Comparison of ENCODE assay signal across 20 cellular contexts in genomic region chr7:35828817-35829216, GRCh38. TPM values are rescaled to one million over a fixed set of nuclear protein-coding genes. Genes with fewer than 3 reads are reported as not detected.
DNase-seq lines count a peak whose midpoint lies in the region; ATAC-seq and TF ChIP-seq lines count a peak whose summit lies in the region.
"Had no signal": no experiment of that assay in that cellular context is flagged by ENCODE, and none has a peak within 500 bp of the region (broad histone marks: within the 10 kb centered on the region; RNA-seq: fewer than 3 reads in every experiment).

No MANE protein-coding gene starts in this region.

- peak overlapping the region; percentile 91 for H3K4ac ChIP-seq in trophoblast cell (ENCODE audit: low read depth, low read length)

- no peak for DNase-seq in activated naive CD4-positive, alpha-beta T cell treated with anti-CD3 and anti-CD28 coated beads, Interleukin-2, amount 50 U/mL, for 16 hours
- no peak for DNase-seq in RWPE2 (ENCODE audit: low spot score)
- peak in 1 of 2 donors; percentile 5 for DNase-seq in cardiac muscle cell (ENCODE audit: low read depth in 1 of 2, low spot score in 1 of 2)
- no peak for DNase-seq in trophoblast cell
- no peak for DNase-seq in activated CD4-positive, alpha-beta memory T cell treated with anti-CD3 and anti-CD28 coated beads, Interleukin-2, amount 10 ng/mL, durations not matched to agents 7 days and 5 days
- DNase-seq: activated naive CD4-positive, alpha-beta T cell; CD4-positive, alpha-beta T cell; kidney glomerular epithelial cell; NCI-H146; NCI-H345; SHP77; upper lobe of right lung had no signal

- H3K4me3 Mint-ChIP-seq in activated naive CD4-positive, alpha-beta T cell treated with anti-CD3 and anti-CD28 coated beads, Interleukin-2, amount 50 U/mL, for 24 hours, result no peak overlapping the region
- H3K4me3 Mint-ChIP-seq in activated CD4-positive, alpha-beta memory T cell treated with anti-CD3 and anti-CD28 coated beads, Interleukin-2, amount 10 ng/mL, durations not matched to agents 7 days and 5 days, result no peak overlapping the region
- H3K4me3 Mint-ChIP-seq: stimulated activated memory B cell treated with anti-CD40 and anti-IgM and Interleukin-4, amounts not matched to agents 10 μg/mL and 1 μg/mL and 100 μg/mL, for 72 hours had no signal

- no peak overlapping the region for H4K12ac ChIP-seq in trophoblast cell (ENCODE audit: low read depth, low read length)

- peaks cover 18% of the 10 kb centered on the region for H3K36me3 Mint-ChIP-seq in activated naive CD4-positive, alpha-beta T cell treated with anti-CD3 and anti-CD28 coated beads, Interleukin-2, amount 50 U/mL, for 24 hours
- H3K36me3 Mint-ChIP-seq in activated CD4-positive, alpha-beta memory T cell treated with anti-CD3 and anti-CD28 coated beads, Interleukin-2, amount 10 ng/mL, durations not matched to agents 7 days and 5 days (ENCODE audit: low read depth), result peaks cover 35% of the 10 kb centered on the region

- H3K4me1 ChIP-seq in RWPE2 (ENCODE audit: insufficient read depth, poor library complexity, severe bottlenecking), result peaks cover 57% of the 10 kb centered on the region
- peaks cover 57% of the 10 kb centered on the region for H3K4me1 ChIP-seq in cardiac muscle cell (ENCODE audit: low read depth)
- H3K4me1 ChIP-seq in trophoblast cell (ENCODE audit: control insufficient read depth in 1 of 2, insufficient read depth in 2 of 2, low read length in 2 of 2), result peaks cover 6 to 8% of the 10 kb centered on the region in 2 experiments

- H3K9ac ChIP-seq in trophoblast cell (ENCODE audit: low read length), result no peak overlapping the region
- H3K9ac ChIP-seq: parathyroid adenoma had no signal

- H3K18ac ChIP-seq in trophoblast cell (ENCODE audit: low read length), result peak overlapping the region; percentile 66

- H3K4me2 ChIP-seq in trophoblast cell (ENCODE audit: low read length), result no peak overlapping the region

- no CpG with 5 or more reads among the region's 6 CpGs for WGBS in trophoblast cell (ENCODE audit: extremely low coverage, insufficient coverage, insufficient read length)

- peaks cover 64% of the 10 kb centered on the region for H3K4me1 Mint-ChIP-seq in activated naive CD4-positive, alpha-beta T cell treated with anti-CD3 and anti-CD28 coated beads, Interleukin-2, amount 50 U/mL, for 24 hours
- H3K4me1 Mint-ChIP-seq in activated CD4-positive, alpha-beta memory T cell treated with anti-CD3 and anti-CD28 coated beads, Interleukin-2, amount 10 ng/mL, durations not matched to agents 7 days and 5 days, result peaks cover 15% of the 10 kb centered on the region

- H2BK120ac ChIP-seq in trophoblast cell (ENCODE audit: insufficient read depth, low read length, poor library complexity), result no peak overlapping the region

- TF ChIP-seq CTCF in RWPE2 (IDR thresholded peaks at IDR 0.05; ENCODE audit: poor library complexity, severe bottlenecking) (no peak), cardiac muscle cell (IDR thresholded peaks at IDR 0.05; ENCODE audit: low read depth, low read length) (no peak)

- H3K79me2 ChIP-seq in trophoblast cell (ENCODE audit: control insufficient read depth, insufficient read depth, low read length, poor library complexity), result peaks cover 9% of the 10 kb centered on the region

- no peak overlapping the region for H3K14ac ChIP-seq in trophoblast cell (ENCODE audit: low read length)

- H3K9me3 ChIP-seq in RWPE2 (ENCODE audit: severe bottlenecking), result no peaks in the 10 kb centered on the region
- H3K9me3 ChIP-seq in cardiac muscle cell (ENCODE audit: low read depth), result no peaks in the 10 kb centered on the region
- no peaks in the 10 kb centered on the region for H3K9me3 ChIP-seq in trophoblast cell (ENCODE audit: insufficient read depth, low read depth, low read length)
- H3K9me3 ChIP-seq: ascending aorta, upper lobe of right lung had no signal

- POLR2A ChIA-PET in activated CD4-positive, alpha-beta memory T cell treated with anti-CD3 and anti-CD28 coated beads, Interleukin-2, amount 10 ng/mL, durations not matched to agents 7 days and 5 days (lab: Charles Lee), result no interaction called here

- H3K27me3 ChIP-seq in RWPE2 (ENCODE audit: insufficient read depth, poor library complexity, severe bottlenecking), result no peaks in the 10 kb centered on the region
- no peaks in the 10 kb centered on the region for H3K27me3 ChIP-seq in cardiac muscle cell
- H3K27me3 ChIP-seq in trophoblast cell (ENCODE audit: insufficient read depth, low read length), result no peaks in the 10 kb centered on the region
- H3K27me3 ChIP-seq: ascending aorta, upper lobe of right lung had no signal

- CTCF ChIA-PET in activated CD4-positive, alpha-beta memory T cell treated with anti-CD3 and anti-CD28 coated beads, Interleukin-2, amount 10 ng/mL, durations not matched to agents 7 days and 5 days (lab: Charles Lee), result no interaction called here

- H3K27me3 Mint-ChIP-seq in activated naive CD4-positive, alpha-beta T cell treated with anti-CD3 and anti-CD28 coated beads, Interleukin-2, amount 50 U/mL, for 24 hours, result no peaks in the 10 kb centered on the region
- no peaks in the 10 kb centered on the region for H3K27me3 Mint-ChIP-seq in activated CD4-positive, alpha-beta memory T cell treated with anti-CD3 and anti-CD28 coated beads, Interleukin-2, amount 10 ng/mL, durations not matched to agents 7 days and 5 days
- H3K27me3 Mint-ChIP-seq: CD4-positive, alpha-beta T cell; stimulated activated memory B cell treated with anti-CD40 and anti-IgM and Interleukin-4, amounts not matched to agents 10 μg/mL and 1 μg/mL and 100 μg/mL, for 72 hours had no signal

- H2BK5ac ChIP-seq in trophoblast cell (ENCODE audit: low read depth, low read length, poor library complexity), result no peak overlapping the region

- peaks cover 4% of the 10 kb centered on the region for H3K79me1 ChIP-seq in trophoblast cell (ENCODE audit: low read length)

- no peaks in the 10 kb centered on the region for H3K9me3 Mint-ChIP-seq in activated naive CD4-positive, alpha-beta T cell treated with anti-CD3 and anti-CD28 coated beads, Interleukin-2, amount 50 U/mL, for 24 hours
- H3K9me3 Mint-ChIP-seq in activated CD4-positive, alpha-beta memory T cell treated with anti-CD3 and anti-CD28 coated beads, Interleukin-2, amount 10 ng/mL, durations not matched to agents 7 days and 5 days, result no peaks in the 10 kb centered on the region
- H3K9me3 Mint-ChIP-seq: CD4-positive, alpha-beta T cell; stimulated activated memory B cell treated with anti-CD40 and anti-IgM and Interleukin-4, amounts not matched to agents 10 μg/mL and 1 μg/mL and 100 μg/mL, for 72 hours had no signal

- H4K91ac ChIP-seq in trophoblast cell (ENCODE audit: low read depth, low read length), result no peak overlapping the region

- H4K8ac ChIP-seq in trophoblast cell (ENCODE audit: low read depth, low read length), result no peak overlapping the region

- ATAC-seq in RWPE2 (ENCODE audit: low read depth) (peak; percentile 90), HG02840 (IDR thresholded peaks at IDR 0.05; ENCODE audit: low FRiP score, unreplicated experiment) (no peak), HG03280 (IDR thresholded peaks at IDR 0.05; ENCODE audit: unreplicated experiment) (no peak)
- ATAC-seq: activated CD4-positive, CD25-positive, alpha-beta regulatory T cell treated with anti-CD3 and anti-CD28 coated beads, Interleukin-2, amount 50 U/mL, for 24 hours; GM12878; stimulated activated memory B cell treated with anti-CD40 and anti-IgM and Interleukin-4, amounts not matched to agents 10 μg/mL and 1 μg/mL and 100 μg/mL, for 72 hours; upper lobe of right lung had no signal

- H3K27ac ChIP-seq in RWPE2 (ENCODE audit: poor library complexity, severe bottlenecking), result peak overlapping the region; percentile 76
- H3K27ac ChIP-seq in cardiac muscle cell, result peak overlapping the region; percentile 70
- H3K27ac ChIP-seq in trophoblast cell (ENCODE audit: low read depth, low read length), result no peak overlapping the region
- H3K27ac ChIP-seq: ascending aorta, parathyroid adenoma, upper lobe of right lung had no signal

- no peak overlapping the region for H2BK12ac ChIP-seq in trophoblast cell (ENCODE audit: low read length)

- no peak overlapping the region for H3K4me3 ChIP-seq in RWPE2 (ENCODE audit: severe bottlenecking)
- H3K4me3 ChIP-seq in cardiac muscle cell, result no peak overlapping the region
- H3K4me3 ChIP-seq in trophoblast cell (ENCODE audit: low read depth, low read length), result no peak overlapping the region
- H3K4me3 ChIP-seq: ascending aorta, GM12878, upper lobe of right lung had no signal

- H2AK5ac ChIP-seq in trophoblast cell (ENCODE audit: low read length), result no peak overlapping the region

- H2AFZ ChIP-seq in trophoblast cell (ENCODE audit: insufficient read depth, low read length, poor library complexity), result no peak overlapping the region
- H2AFZ ChIP-seq: parathyroid adenoma had no signal

- H3K36me3 ChIP-seq in RWPE2 (ENCODE audit: low read depth), result peaks cover 28% of the 10 kb centered on the region
- peaks cover 4% of the 10 kb centered on the region for H3K36me3 ChIP-seq in cardiac muscle cell
- H3K36me3 ChIP-seq in trophoblast cell (ENCODE audit: control insufficient read depth in 1 of 2, insufficient read depth in 2 of 2, low read length in 2 of 2), result no peaks in the 10 kb centered on the region

- H3K23ac ChIP-seq in trophoblast cell (ENCODE audit: low read length), result no peak overlapping the region

- peak overlapping the region; percentile 7 for H3K27ac Mint-ChIP-seq in activated naive CD4-positive, alpha-beta T cell treated with anti-CD3 and anti-CD28 coated beads, Interleukin-2, amount 50 U/mL, for 24 hours
- no peak overlapping the region for H3K27ac Mint-ChIP-seq in activated CD4-positive, alpha-beta memory T cell treated with anti-CD3 and anti-CD28 coated beads, Interleukin-2, amount 10 ng/mL, durations not matched to agents 7 days and 5 days
- H3K27ac Mint-ChIP-seq: stimulated activated memory B cell treated with anti-CD40 and anti-IgM and Interleukin-4, amounts not matched to agents 10 μg/mL and 1 μg/mL and 100 μg/mL, for 72 hours had no signal

RNA-seq across cellular contexts. Expression of gene SEPTIN7, which starts 28.0 kb away (rescaled TPM):
- 192 and 261 TPM in 2 replicates for total RNA-seq in cardiac muscle cell
- 560 and 582 TPM in 2 replicates for polyA plus RNA-seq in cardiac muscle cell
- 262 and 267 TPM in 2 replicates for polyA plus RNA-seq in trophoblast cell (2013)
- 100 to 1,000 TPM; 237 to 241 TPM for total RNA-seq in activated CD4-positive, alpha-beta memory T cell treated with anti-CD3 and anti-CD28 coated beads, Interleukin-2, amount 10 ng/mL, durations not matched to agents 7 days and 5 days
